Comparison of ENCODE assay signal across 8 cellular contexts in genomic region chr17:28041068-28041843, GRCh38. TPM values are rescaled to one million over a fixed set of nuclear protein-coding genes. Genes with fewer than 3 reads are reported as not detected.
DNase-seq lines count a peak whose midpoint lies in the region; ATAC-seq, FAIRE-seq and TF ChIP-seq lines count a peak whose summit lies in the region.

No MANE protein-coding gene starts in this region.

- ATAC-seq in GM18502 (IDR thresholded peaks at IDR 0.05; ENCODE audit: poor library complexity, unreplicated experiment) = peak; percentile 91
- ATAC-seq in HG02943 (IDR thresholded peaks at IDR 0.05; ENCODE audit: low read depth, unreplicated experiment) = peak; percentile 89
- ATAC-seq in psoas muscle = peak; percentile 97 to 99 (median 98)

- no peaks in the 10 kb centered on the region for H3K27me3 ChIP-seq in ascending aorta
- no peaks in the 10 kb centered on the region for H3K27me3 ChIP-seq in right atrium auricular region
- no peaks in the 10 kb centered on the region for H3K27me3 ChIP-seq in psoas muscle (ENCODE audit: insufficient read depth in 3 of 3, low read length in 2 of 3)

- H3K9me3 ChIP-seq in ascending aorta (no peaks in the 10 kb centered on the region), right atrium auricular region (no peaks in the 10 kb centered on the region), psoas muscle (no peaks in the 10 kb centered on the region)

- no peak for TF ChIP-seq CTCF in ascending aorta (IDR thresholded peaks at IDR 0.05)
- TF ChIP-seq CTCF in right atrium auricular region (IDR thresholded peaks at IDR 0.05) = no peak
- no peak for TF ChIP-seq CTCF in psoas muscle (IDR thresholded peaks at IDR 0.05)

- peak; percentile 77 for FAIRE-seq in urothelium cell line (lab: Jason Lieb, UNC)

- H3K27ac ChIP-seq in ascending aorta (peak overlapping the region; percentile 78 to 81), right atrium auricular region (peak overlapping the region; percentile 92 to 98), psoas muscle (peak overlapping the region; percentile 89)

- DNase-seq in NCI-H187 (lab: John Stamatoyannopoulos, UW) = peak; percentile 98 to 99
- peak; percentile 98 to 100 (median 99) for DNase-seq in T-helper 2 cell
- DNase-seq in ascending aorta (ENCODE audit: low spot score in 2 of 2) = peak; percentile 98 to 100
- DNase-seq in right atrium auricular region (ENCODE audit: low spot score) = peak; percentile 100
- peak; percentile 100 for DNase-seq in psoas muscle
- peak; percentile 100 for DNase-seq in urothelium cell line (ENCODE audit: low spot score)

- 1% methylated on average over 32 to 43 of the region's 43 CpGs for WGBS in psoas muscle, 3 donors

- H3K4me3 ChIP-seq in ascending aorta (peak overlapping the region; percentile 60 to 93), right atrium auricular region (peak overlapping the region; percentile 67 to 97), psoas muscle (peak overlapping the region; percentile 94)

- H3K4me1 ChIP-seq in ascending aorta (peaks cover 9 to 14% of the 10 kb centered on the region in 2 donors), right atrium auricular region (peaks cover 0 to 49% of the 10 kb centered on the region in 2 donors), psoas muscle (peaks cover 23% of the 10 kb centered on the region)

- intact Hi-C loops in ascending aorta (cut with DNase I) = loop anchor here (5.0 kb wide), 4 partner anchors 149 to 316 kb away; partner anchors contain the start of genes IFT20, LYRM9, POLDIP2 and TMEM97
- intact Hi-C loops in psoas muscle (cut with DNase I) = loop anchor here in 1 of 2 donors (5.0 kb wide), 1 partner anchor 276 kb away; the partner anchor contains the start of gene TMEM97

- no peaks in the 10 kb centered on the region for H3K36me3 ChIP-seq in ascending aorta
- H3K36me3 ChIP-seq in right atrium auricular region = no peaks in the 10 kb centered on the region
- no peaks in the 10 kb centered on the region for H3K36me3 ChIP-seq in psoas muscle (ENCODE audit: insufficient read depth in 1 of 2, low read depth in 1 of 2)

RNA-seq across cellular contexts. Expression of gene NLK, which starts 1.2 kb away (rescaled TPM):
- total RNA-seq in ascending aorta (37.8 TPM), right atrium auricular region (10 to 100 TPM; 17.9 to 19.4 TPM), psoas muscle (10 to 100 TPM in 2 of 4 donors, 1 to 10 TPM in 2; 8.1 to 13.0 (median 9.9) TPM)
- 1 to 10 TPM; 4.0 to 6.4 (median 4.5) TPM for polyA plus RNA-seq in psoas muscle

Comparison
In these comparisons a context has a peak if more than half of its experiments do, and no peak if none do; other contexts are left out.
1. Peak in every context shown above with its lines: DNase-seq, ATAC-seq, H3K4me3 ChIP-seq and H3K27ac ChIP-seq.